In the genomic region with DNA sequence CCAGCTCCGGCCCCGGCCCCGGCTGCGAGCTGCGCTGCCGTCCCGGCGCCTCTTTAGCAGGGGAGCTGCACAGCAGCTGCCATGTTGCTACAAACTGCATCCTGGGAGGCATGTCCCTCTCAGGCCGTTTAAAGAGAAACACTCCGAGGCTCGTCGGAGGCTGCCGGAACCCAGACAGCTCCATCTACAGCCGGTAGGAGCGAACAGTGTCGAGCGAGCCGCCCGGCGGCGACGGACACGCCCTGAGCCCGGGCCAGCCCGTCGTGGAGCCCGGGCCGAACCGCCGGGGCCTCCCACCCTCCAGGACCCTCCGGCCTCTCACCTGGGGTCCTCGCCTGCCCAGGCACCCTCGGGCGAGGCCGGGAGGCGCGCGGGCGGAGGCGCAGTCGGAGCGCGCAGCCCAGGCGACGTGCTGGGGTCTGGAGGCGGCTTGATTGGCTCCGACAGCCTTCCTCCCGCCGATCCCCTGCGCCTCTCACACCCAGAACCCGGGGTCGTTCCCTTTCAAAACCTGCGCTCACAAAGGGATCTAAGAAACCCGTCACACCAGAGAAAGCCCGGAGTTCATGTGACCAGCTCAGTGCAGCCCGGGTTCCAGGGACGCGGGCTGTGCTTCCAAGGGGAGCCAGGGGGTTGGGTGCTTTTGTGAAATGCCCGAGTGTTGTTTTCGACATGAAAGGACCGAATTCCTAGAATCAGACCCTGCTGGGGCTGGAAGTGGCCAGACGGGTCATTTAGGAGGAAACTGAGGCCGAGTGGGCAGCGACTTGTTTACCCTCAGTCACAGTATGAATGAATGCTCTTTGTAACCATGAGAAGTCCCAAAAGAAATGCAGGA, we compare ENCODE assay signal across 1 cellular context.
TF ChIP-seq lines count a peak whose summit lies in the region.

A gene (minus strand): TSS at position 570 of the 838 bp plus-strand sequence. CDS start 5,040 bp downstream, outside the sequence.

TF ChIP-seq in HepG2, 621 proteins besides CTCF, POLR2A, EP300 and RAD21 (continued from another document and continues in another):
- TF ChIP-seq, protein P1, sequence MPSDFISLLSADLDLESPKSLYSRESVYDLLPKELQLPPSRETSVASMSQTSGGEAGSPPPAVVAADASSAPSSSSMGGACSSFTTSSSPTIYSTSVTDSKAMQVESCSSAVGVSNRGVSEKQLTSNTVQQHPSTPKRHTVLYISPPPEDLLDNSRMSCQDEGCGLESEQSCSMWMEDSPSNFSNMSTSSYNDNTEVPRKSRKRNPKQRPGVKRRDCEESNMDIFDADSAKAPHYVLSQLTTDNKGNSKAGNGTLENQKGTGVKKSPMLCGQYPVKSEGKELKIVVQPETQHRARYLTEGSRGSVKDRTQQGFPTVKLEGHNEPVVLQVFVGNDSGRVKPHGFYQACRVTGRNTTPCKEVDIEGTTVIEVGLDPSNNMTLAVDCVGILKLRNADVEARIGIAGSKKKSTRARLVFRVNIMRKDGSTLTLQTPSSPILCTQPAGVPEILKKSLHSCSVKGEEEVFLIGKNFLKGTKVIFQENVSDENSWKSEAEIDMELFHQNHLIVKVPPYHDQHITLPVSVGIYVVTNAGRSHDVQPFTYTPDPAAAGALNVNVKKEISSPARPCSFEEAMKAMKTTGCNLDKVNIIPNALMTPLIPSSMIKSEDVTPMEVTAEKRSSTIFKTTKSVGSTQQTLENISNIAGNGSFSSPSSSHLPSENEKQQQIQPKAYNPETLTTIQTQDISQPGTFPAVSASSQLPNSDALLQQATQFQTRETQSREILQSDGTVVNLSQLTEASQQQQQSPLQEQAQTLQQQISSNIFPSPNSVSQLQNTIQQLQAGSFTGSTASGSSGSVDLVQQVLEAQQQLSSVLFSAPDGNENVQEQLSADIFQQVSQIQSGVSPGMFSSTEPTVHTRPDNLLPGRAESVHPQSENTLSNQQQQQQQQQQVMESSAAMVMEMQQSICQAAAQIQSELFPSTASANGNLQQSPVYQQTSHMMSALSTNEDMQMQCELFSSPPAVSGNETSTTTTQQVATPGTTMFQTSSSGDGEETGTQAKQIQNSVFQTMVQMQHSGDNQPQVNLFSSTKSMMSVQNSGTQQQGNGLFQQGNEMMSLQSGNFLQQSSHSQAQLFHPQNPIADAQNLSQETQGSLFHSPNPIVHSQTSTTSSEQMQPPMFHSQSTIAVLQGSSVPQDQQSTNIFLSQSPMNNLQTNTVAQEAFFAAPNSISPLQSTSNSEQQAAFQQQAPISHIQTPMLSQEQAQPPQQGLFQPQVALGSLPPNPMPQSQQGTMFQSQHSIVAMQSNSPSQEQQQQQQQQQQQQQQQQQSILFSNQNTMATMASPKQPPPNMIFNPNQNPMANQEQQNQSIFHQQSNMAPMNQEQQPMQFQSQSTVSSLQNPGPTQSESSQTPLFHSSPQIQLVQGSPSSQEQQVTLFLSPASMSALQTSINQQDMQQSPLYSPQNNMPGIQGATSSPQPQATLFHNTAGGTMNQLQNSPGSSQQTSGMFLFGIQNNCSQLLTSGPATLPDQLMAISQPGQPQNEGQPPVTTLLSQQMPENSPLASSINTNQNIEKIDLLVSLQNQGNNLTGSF (CRISPR knock-in tag; IDR thresholded peaks at IDR 0.05), result peak; percentile 60; the same call in 1 of the 2 replicates
- TF ChIP-seq, protein P2, sequence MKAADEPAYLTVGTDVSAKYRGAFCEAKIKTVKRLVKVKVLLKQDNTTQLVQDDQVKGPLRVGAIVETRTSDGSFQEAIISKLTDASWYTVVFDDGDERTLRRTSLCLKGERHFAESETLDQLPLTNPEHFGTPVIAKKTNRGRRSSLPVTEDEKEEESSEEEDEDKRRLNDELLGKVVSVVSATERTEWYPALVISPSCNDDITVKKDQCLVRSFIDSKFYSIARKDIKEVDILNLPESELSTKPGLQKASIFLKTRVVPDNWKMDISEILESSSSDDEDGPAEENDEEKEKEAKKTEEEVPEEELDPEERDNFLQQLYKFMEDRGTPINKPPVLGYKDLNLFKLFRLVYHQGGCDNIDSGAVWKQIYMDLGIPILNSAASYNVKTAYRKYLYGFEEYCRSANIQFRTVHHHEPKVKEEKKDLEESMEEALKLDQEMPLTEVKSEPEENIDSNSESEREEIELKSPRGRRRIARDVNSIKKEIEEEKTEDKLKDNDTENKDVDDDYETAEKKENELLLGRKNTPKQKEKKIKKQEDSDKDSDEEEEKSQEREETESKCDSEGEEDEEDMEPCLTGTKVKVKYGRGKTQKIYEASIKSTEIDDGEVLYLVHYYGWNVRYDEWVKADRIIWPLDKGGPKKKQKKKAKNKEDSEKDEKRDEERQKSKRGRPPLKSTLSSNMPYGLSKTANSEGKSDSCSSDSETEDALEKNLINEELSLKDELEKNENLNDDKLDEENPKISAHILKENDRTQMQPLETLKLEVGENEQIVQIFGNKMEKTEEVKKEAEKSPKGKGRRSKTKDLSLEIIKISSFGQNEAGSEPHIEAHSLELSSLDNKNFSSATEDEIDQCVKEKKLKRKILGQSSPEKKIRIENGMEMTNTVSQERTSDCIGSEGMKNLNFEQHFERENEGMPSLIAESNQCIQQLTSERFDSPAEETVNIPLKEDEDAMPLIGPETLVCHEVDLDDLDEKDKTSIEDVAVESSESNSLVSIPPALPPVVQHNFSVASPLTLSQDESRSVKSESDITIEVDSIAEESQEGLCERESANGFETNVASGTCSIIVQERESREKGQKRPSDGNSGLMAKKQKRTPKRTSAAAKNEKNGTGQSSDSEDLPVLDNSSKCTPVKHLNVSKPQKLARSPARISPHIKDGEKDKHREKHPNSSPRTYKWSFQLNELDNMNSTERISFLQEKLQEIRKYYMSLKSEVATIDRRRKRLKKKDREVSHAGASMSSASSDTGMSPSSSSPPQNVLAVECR (CRISPR knock-in tag; IDR thresholded peaks at IDR 0.05; ENCODE audit: borderline replicate concordance), result peak; percentile 77
- no peak for TF ChIP-seq ZNF431 (CRISPR knock-in tag; IDR thresholded peaks at IDR 0.05; ENCODE audit: borderline replicate concordance, low read depth)
- TF ChIP-seq FOXA3 (CRISPR knock-in tag; IDR thresholded peaks at IDR 0.05), result 0 out of 2 replicates have a peak, but pooled peaks have one; percentile 16
- peak; percentile 21; the same call in 1 of the 2 replicates for TF ChIP-seq SALL2 (CRISPR knock-in tag; IDR thresholded peaks at IDR 0.05)
- TF ChIP-seq, protein P3, sequence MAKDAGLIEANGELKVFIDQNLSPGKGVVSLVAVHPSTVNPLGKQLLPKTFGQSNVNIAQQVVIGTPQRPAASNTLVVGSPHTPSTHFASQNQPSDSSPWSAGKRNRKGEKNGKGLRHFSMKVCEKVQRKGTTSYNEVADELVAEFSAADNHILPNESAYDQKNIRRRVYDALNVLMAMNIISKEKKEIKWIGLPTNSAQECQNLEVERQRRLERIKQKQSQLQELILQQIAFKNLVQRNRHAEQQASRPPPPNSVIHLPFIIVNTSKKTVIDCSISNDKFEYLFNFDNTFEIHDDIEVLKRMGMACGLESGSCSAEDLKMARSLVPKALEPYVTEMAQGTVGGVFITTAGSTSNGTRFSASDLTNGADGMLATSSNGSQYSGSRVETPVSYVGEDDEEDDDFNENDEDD (CRISPR knock-in tag; IDR thresholded peaks at IDR 0.05; ENCODE audit: borderline replicate concordance), result 0 out of 2 replicates have a peak, but pooled peaks have one; percentile 14
- no peak for TF ChIP-seq NFIB (CRISPR knock-in tag; IDR thresholded peaks at IDR 0.05; ENCODE audit: borderline replicate concordance)
- no peak for TF ChIP-seq ZNF614 (CRISPR knock-in tag; IDR thresholded peaks at IDR 0.05; ENCODE audit: borderline replicate concordance)
- no peak for TF ChIP-seq GTF3A (CRISPR knock-in tag; conservative IDR thresholded peaks at IDR 0.05)
- TF ChIP-seq, protein P4, sequence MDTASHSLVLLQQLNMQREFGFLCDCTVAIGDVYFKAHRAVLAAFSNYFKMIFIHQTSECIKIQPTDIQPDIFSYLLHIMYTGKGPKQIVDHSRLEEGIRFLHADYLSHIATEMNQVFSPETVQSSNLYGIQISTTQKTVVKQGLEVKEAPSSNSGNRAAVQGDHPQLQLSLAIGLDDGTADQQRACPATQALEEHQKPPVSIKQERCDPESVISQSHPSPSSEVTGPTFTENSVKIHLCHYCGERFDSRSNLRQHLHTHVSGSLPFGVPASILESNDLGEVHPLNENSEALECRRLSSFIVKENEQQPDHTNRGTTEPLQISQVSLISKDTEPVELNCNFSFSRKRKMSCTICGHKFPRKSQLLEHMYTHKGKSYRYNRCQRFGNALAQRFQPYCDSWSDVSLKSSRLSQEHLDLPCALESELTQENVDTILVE (CRISPR knock-in tag; IDR thresholded peaks at IDR 0.05), result no peak
- no peak for TF ChIP-seq GZF1 (CRISPR knock-in tag; IDR thresholded peaks at IDR 0.05)
- TF ChIP-seq, protein P5, sequence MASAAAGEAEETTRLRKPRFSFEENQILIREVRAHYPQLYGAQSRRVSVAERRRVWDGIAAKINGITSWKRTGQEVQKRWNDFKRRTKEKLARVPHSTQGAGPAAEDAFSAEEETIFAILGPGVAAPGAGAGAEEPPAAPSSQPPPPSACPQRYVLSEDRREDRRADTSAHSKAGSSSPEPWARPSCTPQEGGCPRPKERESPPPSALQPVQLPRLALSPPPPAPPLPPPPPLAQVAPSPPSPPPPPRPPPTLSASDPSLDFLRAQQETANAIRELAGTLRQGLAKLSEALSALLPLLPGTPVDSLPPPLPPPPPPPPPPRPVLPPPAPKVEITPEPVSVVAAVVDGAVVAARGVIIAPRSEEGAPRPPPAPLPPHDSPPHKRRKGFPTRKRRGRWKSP (CRISPR knock-in tag; IDR thresholded peaks at IDR 0.05), result no peak; the same call in none of the 2 replicates
- TF ChIP-seq, protein P6, sequence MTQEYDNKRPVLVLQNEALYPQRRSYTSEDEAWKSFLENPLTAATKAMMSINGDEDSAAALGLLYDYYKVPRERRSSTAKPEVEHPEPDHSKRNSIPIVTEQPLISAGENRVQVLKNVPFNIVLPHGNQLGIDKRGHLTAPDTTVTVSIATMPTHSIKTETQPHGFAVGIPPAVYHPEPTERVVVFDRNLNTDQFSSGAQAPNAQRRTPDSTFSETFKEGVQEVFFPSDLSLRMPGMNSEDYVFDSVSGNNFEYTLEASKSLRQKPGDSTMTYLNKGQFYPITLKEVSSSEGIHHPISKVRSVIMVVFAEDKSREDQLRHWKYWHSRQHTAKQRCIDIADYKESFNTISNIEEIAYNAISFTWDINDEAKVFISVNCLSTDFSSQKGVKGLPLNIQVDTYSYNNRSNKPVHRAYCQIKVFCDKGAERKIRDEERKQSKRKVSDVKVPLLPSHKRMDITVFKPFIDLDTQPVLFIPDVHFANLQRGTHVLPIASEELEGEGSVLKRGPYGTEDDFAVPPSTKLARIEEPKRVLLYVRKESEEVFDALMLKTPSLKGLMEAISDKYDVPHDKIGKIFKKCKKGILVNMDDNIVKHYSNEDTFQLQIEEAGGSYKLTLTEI (CRISPR knock-in tag; conservative IDR thresholded peaks at IDR 0.05), result no peak
- TF ChIP-seq ZNF292 (CRISPR knock-in tag; IDR thresholded peaks at IDR 0.05; ENCODE audit: borderline replicate concordance, low read depth), result 0 out of 2 replicates have a peak, but pooled peaks have one; percentile 20
- TF ChIP-seq KDM1A (CRISPR knock-in tag; IDR thresholded peaks at IDR 0.05), result no peak
- TF ChIP-seq ZKSCAN5 (CRISPR knock-in tag; IDR thresholded peaks at IDR 0.05), result no peak
- TF ChIP-seq, protein P7, sequence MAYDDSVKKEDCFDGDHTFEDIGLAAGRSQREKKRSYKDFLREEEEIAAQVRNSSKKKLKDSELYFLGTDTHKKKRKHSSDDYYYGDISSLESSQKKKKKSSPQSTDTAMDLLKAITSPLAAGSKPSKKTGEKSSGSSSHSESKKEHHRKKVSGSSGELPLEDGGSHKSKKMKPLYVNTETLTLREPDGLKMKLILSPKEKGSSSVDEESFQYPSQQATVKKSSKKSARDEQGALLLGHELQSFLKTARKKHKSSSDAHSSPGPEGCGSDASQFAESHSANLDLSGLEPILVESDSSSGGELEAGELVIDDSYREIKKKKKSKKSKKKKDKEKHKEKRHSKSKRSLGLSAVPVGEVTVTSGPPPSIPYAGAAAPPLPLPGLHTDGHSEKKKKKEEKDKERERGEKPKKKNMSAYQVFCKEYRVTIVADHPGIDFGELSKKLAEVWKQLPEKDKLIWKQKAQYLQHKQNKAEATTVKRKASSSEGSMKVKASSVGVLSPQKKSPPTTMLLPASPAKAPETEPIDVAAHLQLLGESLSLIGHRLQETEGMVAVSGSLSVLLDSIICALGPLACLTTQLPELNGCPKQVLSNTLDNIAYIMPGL (CRISPR knock-in tag; IDR thresholded peaks at IDR 0.05; ENCODE audit: borderline replicate concordance in 1 of 2, low read depth in 1 of 2), result peak; percentile 89 to 91
- TF ChIP-seq ETV6 (CRISPR knock-in tag; conservative IDR thresholded peaks at IDR 0.05), result 0 out of 2 replicates have a peak, but pooled peaks have one; percentile 40
- TF ChIP-seq FOXO1 (CRISPR knock-in tag; IDR thresholded peaks at IDR 0.05), result peak; percentile 11; the same call in 1 of the 2 replicates
- peak; percentile 78; the same call in 1 of the 2 replicates for TF ChIP-seq ZSCAN31 (CRISPR knock-in tag; IDR thresholded peaks at IDR 0.05; ENCODE audit: low read depth)
- TF ChIP-seq, protein P8, sequence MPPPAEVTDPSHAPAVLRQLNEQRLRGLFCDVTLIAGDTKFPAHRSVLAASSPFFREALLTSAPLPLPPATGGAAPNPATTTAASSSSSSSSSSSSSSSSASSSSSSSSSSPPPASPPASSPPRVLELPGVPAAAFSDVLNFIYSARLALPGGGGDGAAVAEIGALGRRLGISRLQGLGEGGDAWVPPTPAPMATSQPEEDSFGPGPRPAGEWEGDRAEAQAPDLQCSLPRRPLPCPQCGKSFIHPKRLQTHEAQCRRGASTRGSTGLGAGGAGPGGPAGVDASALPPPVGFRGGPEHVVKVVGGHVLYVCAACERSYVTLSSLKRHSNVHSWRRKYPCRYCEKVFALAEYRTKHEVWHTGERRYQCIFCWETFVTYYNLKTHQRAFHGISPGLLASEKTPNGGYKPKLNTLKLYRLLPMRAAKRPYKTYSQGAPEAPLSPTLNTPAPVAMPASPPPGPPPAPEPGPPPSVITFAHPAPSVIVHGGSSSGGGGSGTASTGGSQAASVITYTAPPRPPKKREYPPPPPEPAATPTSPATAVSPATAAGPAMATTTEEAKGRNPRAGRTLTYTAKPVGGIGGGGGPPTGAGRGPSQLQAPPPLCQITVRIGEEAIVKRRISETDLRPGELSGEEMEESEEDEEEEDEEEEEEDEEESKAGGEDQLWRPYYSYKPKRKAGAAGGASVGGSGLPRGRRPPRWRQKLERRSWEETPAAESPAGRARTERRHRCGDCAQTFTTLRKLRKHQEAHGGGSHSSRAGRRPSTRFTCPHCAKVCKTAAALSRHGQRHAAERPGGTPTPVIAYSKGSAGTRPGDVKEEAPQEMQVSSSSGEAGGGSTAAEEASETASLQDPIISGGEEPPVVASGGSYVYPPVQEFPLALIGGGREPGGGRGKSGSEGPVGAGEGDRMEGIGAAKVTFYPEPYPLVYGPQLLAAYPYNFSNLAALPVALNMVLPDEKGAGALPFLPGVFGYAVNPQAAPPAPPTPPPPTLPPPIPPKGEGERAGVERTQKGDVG (CRISPR knock-in tag; IDR thresholded peaks at IDR 0.05; ENCODE audit: borderline replicate concordance), result no peak
